In the genomic region with DNA sequence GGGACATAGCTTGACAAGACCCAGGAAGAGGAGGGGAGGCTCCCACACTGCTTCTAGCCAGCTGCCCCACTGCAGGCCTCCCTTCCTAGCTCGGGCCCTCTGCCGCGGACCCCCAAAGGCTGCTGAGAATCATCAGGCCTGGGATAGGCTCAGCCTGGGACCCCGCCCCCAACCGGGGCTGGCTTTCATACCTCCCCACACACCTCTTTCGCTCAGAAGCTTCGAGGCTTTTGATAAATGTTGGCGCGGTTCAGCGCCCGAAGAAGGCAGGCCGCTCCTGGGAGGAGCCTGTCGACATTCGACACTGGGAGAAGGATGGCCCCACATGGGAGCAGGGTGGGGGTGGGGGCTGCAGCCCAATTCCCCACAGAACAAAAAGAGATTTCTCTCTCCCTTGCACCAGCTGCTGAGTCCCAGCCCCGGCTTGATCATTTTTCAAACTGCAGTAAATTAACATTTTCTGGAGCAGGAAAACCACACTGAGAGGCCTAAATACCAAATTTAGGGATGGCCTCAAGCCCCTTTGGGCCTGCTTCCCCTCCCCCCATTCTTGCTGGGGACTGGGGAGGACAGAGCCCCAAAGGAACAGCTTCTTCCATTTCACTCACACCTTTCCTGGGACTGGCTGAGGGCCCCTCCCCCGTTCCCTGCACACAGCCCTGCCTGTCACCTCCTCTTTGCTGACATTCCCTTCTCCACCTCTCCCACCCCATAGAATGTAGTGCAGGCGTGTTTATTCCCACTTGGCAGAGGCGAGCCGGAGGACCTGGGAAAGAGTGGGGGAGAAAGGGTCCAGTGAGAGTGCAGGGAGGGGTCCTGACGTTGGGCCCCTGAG, we compare ENCODE assay signal across 23 cellular contexts.
DNase-seq lines count a peak whose midpoint lies in the region; ATAC-seq, FAIRE-seq and TF ChIP-seq lines count a peak whose summit lies in the region.
"Had no signal": no experiment of that assay in that cellular context is flagged by ENCODE, and none has a peak within 500 bp of the region (broad histone marks: within the 10 kb centered on the region; RNA-seq: fewer than 3 reads in every experiment).

No MANE protein-coding gene starts in this region.

- peaks cover 72% of the 10 kb centered on the region for H3K4me1 Mint-ChIP-seq in nephron progenitor cell
- no peaks in the 10 kb centered on the region for H3K4me1 Mint-ChIP-seq in stimulated activated memory B cell treated with anti-CD40 and anti-IgM and Interleukin-4, amounts not matched to agents 10 μg/mL and 1 μg/mL and 100 μg/mL, for 72 hours
- H3K4me1 Mint-ChIP-seq: activated naive CD4-positive, alpha-beta T cell treated with anti-CD3 and anti-CD28 coated beads, Interleukin-2, amount 10 ng/mL, durations not matched to agents 7 days and 5 days; CD8-positive, alpha-beta memory T cell; naive thymus-derived CD4-positive, alpha-beta T cell had no signal

- H3K4me2 ChIP-seq in H1 (ENCODE audit: insufficient read depth in 1 of 2, low read depth in 2 of 2, low read length in 2 of 2), result peak overlapping the region; percentile 39 to 46; a peak in 3 of 4 replicates

- H2BK15ac ChIP-seq in H1 (ENCODE audit: low read length), result no peak overlapping the region

- no TSS peak for BruUV-seq in A673 (replicated peaks; lab: Mats Ljungman, UMichigan)

- no peak overlapping the region for H3K14ac ChIP-seq in H1 (ENCODE audit: insufficient read length)

- no peak overlapping the region for H4K91ac ChIP-seq in H1 (replicated peaks; ENCODE audit: insufficient read length, low read length)

- H3K4me3 Mint-ChIP-seq in nephron progenitor cell, result peak overlapping the region; percentile 56
- H3K4me3 Mint-ChIP-seq in stimulated activated memory B cell treated with anti-CD40 and anti-IgM and Interleukin-4, amounts not matched to agents 10 μg/mL and 1 μg/mL and 100 μg/mL, for 72 hours, result no peak overlapping the region
- H3K4me3 Mint-ChIP-seq: activated CD8-positive, alpha-beta T cell treated with anti-CD3 and anti-CD28 coated beads, Interleukin-2, amount 10 ng/mL, durations not matched to agents 7 days and 5 days; activated naive CD4-positive, alpha-beta T cell treated with anti-CD3 and anti-CD28 coated beads, Interleukin-2, amount 10 ng/mL, durations not matched to agents 7 days and 5 days; activated T-cell treated with anti-CD3 and anti-CD28 coated beads, Interleukin-2, amount 50 U/mL, for 4 hours; CD8-positive, alpha-beta memory T cell; naive thymus-derived CD4-positive, alpha-beta T cell had no signal

- WGBS in H1 (ENCODE audit: extremely low coverage in 1 of 2, insufficient coverage in 1 of 2, insufficient read length in 1 of 2, insufficient replicate concordance in 2 of 2, low coverage in 1 of 2, low lambda C conversion rate in 2 of 2, missing lambda C conversion rate in 1 of 2), 2 experiments, result 12% methylated on average over 5 of the region's 20 CpGs; no CpG with 5 or more reads in 1 of the 2 experiments

- no peak for TF ChIP-seq POLR2A in H1 (IDR thresholded peaks at IDR 0.05; ENCODE audit: control extremely low read depth in 1 of 2, low read depth in 2 of 2, low read length in 2 of 2)

- H3K56ac ChIP-seq in H1 (replicated peaks; ENCODE audit: insufficient read length, low read depth, low read length), result no peak overlapping the region

- H3K79me2 ChIP-seq in H1 (ENCODE audit: control insufficient read depth in 1 of 2, insufficient read depth in 2 of 2, low read length in 2 of 2), result no peaks in the 10 kb centered on the region

- H2BK12ac ChIP-seq in H1 (ENCODE audit: low read depth, low read length), result no peak overlapping the region

- peak overlapping the region; percentile 31 for H3K27ac ChIP-seq in A673 (ENCODE audit: low read depth, low read length, poor library complexity, severe bottlenecking)
- H3K27ac ChIP-seq in HEK293 (ENCODE audit: extremely low read depth, low read depth, low read length), result no peak overlapping the region
- H3K27ac ChIP-seq in H1 (ENCODE audit: low read depth, low read length), result no peak overlapping the region
- no peak overlapping the region for H3K27ac ChIP-seq in left lung
- H3K27ac ChIP-seq: spleen, uterus had no signal

- H3K79me1 ChIP-seq in H1 (ENCODE audit: low read depth, low read length), result no peaks in the 10 kb centered on the region

- no peak for TF ChIP-seq EP300 in H1 (IDR thresholded peaks at IDR 0.05; ENCODE audit: borderline replicate concordance in 1 of 2, low read depth in 2 of 2, low read length in 2 of 2)

- H2AFZ ChIP-seq in H1 (ENCODE audit: low read length), result no peak overlapping the region

- no peak for TF ChIP-seq RAD21 in H1 (IDR thresholded peaks at IDR 0.05 in 1 of 2, conservative IDR thresholded peaks at IDR 0.05 in 1 of 2; ENCODE audit: low read depth in 2 of 2, low read length in 2 of 2)

- no peak overlapping the region for H4K8ac ChIP-seq in H1 (ENCODE audit: extremely low read depth, insufficient read depth, low read length)

- POLR2A ChIA-PET in A673 (lab: Charles Lee; ENCODE audit: low non-redundant PET) (no interaction called here), HEK293 (lab: Yijun Ruan, JAX) (interaction anchor here (1.2 kb wide), 1 partner anchor 449 kb away, joined by 3 read pairs; the partner anchor contains the start of gene EFNB1), H1 (lab: Charles Lee; ENCODE audit: partially characterized antibody) (interaction anchor here (1.7 kb wide), 1 partner anchor 129 kb away, joined by 3 read pairs; no protein-coding TSS in a partner anchor)

- no peaks in the 10 kb centered on the region for H4K20me1 ChIP-seq in H1 (replicated peaks in 1 of 2; ENCODE audit: control insufficient read depth in 1 of 2, insufficient read depth in 2 of 2, low read length in 2 of 2)

- H4K5ac ChIP-seq in H1 (ENCODE audit: insufficient read length, low read depth, low read length), result no peak overlapping the region

- peaks cover 53% of the 10 kb centered on the region for H3K9me3 Mint-ChIP-seq in nephron progenitor cell
- no peaks in the 10 kb centered on the region for H3K9me3 Mint-ChIP-seq in stimulated activated memory B cell treated with anti-CD40 and anti-IgM and Interleukin-4, amounts not matched to agents 10 μg/mL and 1 μg/mL and 100 μg/mL, for 72 hours
- H3K9me3 Mint-ChIP-seq: activated naive CD4-positive, alpha-beta T cell treated with anti-CD3 and anti-CD28 coated beads, Interleukin-2, amount 10 ng/mL, durations not matched to agents 7 days and 5 days; activated T-cell treated with anti-CD3 and anti-CD28 coated beads, Interleukin-2, amount 50 U/mL, for 4 hours; CD8-positive, alpha-beta memory T cell had no signal

- no peak overlapping the region for H3K4ac ChIP-seq in H1 (replicated peaks; ENCODE audit: insufficient read length, low read depth, low read length)

- H3K4me3 ChIP-seq in A673 (ENCODE audit: low read depth, low read length, poor library complexity, severe bottlenecking), result no peak overlapping the region
- H3K4me3 ChIP-seq in HEK293 (ENCODE audit: low read depth, low read length), result no peak overlapping the region
- peak overlapping the region in 1 of 4 experiments; percentile 32; a peak in 1 of 8 replicates for H3K4me3 ChIP-seq in H1 (ENCODE audit: extremely low read depth in 1 of 4, insufficient read depth in 2 of 4, low read depth in 3 of 4, low read length in 4 of 4)
- no peak overlapping the region for H3K4me3 ChIP-seq in left lung
- H3K4me3 ChIP-seq: spleen, uterus had no signal

- TF ChIP-seq CTCF in A673 (conservative IDR thresholded peaks at IDR 0.05; ENCODE audit: low read depth, low read length), result no peak
- no peak for TF ChIP-seq CTCF in HEK293 (tag by site-specific recombination; IDR thresholded peaks at IDR 0.05)
- no peak for TF ChIP-seq CTCF in H1 (IDR thresholded peaks at IDR 0.05; ENCODE audit: control extremely low read depth in 1 of 3, insufficient read depth in 1 of 3, low read depth in 1 of 3, low read length in 3 of 3)
- no peak for TF ChIP-seq CTCF in nephron progenitor cell (IDR thresholded peaks at IDR 0.05)
- TF ChIP-seq CTCF in left lung (IDR thresholded peaks at IDR 0.05), result no peak

- CTCF ChIA-PET in A673 (lab: Charles Lee) (no interaction called here), HEK293 (lab: Yijun Ruan, JAX) (interaction anchor here (0.5 kb wide), 1 partner anchor 786 kb away, joined by 4 read pairs; no protein-coding TSS in a partner anchor), H1 (lab: Charles Lee; ENCODE audit: partially characterized antibody) (interaction anchor here (1.1 to 1.6 kb wide), 2 partner anchors 8 to 185 kb away, joined by 3 to 4 read pairs; no protein-coding TSS in a partner anchor)

- intact Hi-C loops in A673 (cut with micrococcal nuclease; ENCODE audit: unreplicated experiment), result no loop called here
- intact Hi-C loops in left lung (cut with DNase I), result no loop called here

- H3K23ac ChIP-seq in H1 (ENCODE audit: insufficient read length), result no peak overlapping the region

- no peaks in the 10 kb centered on the region for H3K36me3 Mint-ChIP-seq in nephron progenitor cell (ENCODE audit: low read depth)
- no peaks in the 10 kb centered on the region for H3K36me3 Mint-ChIP-seq in stimulated activated memory B cell treated with anti-CD40 and anti-IgM and Interleukin-4, amounts not matched to agents 10 μg/mL and 1 μg/mL and 100 μg/mL, for 72 hours
- H3K36me3 Mint-ChIP-seq: activated naive CD4-positive, alpha-beta T cell treated with anti-CD3 and anti-CD28 coated beads, Interleukin-2, amount 10 ng/mL, durations not matched to agents 7 days and 5 days; CD8-positive, alpha-beta memory T cell; naive thymus-derived CD4-positive, alpha-beta T cell had no signal

- H3K36me3 ChIP-seq in A673 (ENCODE audit: insufficient read depth, low read length, poor library complexity, severe bottlenecking), result no peaks in the 10 kb centered on the region
- no peaks in the 10 kb centered on the region for H3K36me3 ChIP-seq in HEK293 (ENCODE audit: control insufficient read depth in 2 of 2, insufficient read depth in 1 of 2, low read length in 2 of 2)
- H3K36me3 ChIP-seq in H1 (ENCODE audit: control insufficient read depth in 2 of 4, insufficient read depth in 4 of 4, low read length in 3 of 4), result no peaks in the 10 kb centered on the region
- no peaks in the 10 kb centered on the region for H3K36me3 ChIP-seq in left lung
- H3K36me3 ChIP-seq: spleen, uterus had no signal

- H3K27ac Mint-ChIP-seq in nephron progenitor cell, result no peak overlapping the region
- H3K27ac Mint-ChIP-seq in stimulated activated memory B cell treated with anti-CD40 and anti-IgM and Interleukin-4, amounts not matched to agents 10 μg/mL and 1 μg/mL and 100 μg/mL, for 72 hours, result no peak overlapping the region
- H3K27ac Mint-ChIP-seq: activated CD8-positive, alpha-beta T cell treated with anti-CD3 and anti-CD28 coated beads, Interleukin-2, amount 10 ng/mL, durations not matched to agents 7 days and 5 days; activated naive CD4-positive, alpha-beta T cell treated with anti-CD3 and anti-CD28 coated beads, Interleukin-2, amount 10 ng/mL, durations not matched to agents 7 days and 5 days; CD8-positive, alpha-beta memory T cell; naive thymus-derived CD4-positive, alpha-beta T cell had no signal

- H3K27me3 ChIP-seq in A673 (replicated peaks; ENCODE audit: insufficient read depth, low read depth, low read length, poor library complexity) (no peaks in the 10 kb centered on the region), H1 (replicated peaks in 1 of 4; ENCODE audit: control insufficient read depth in 3 of 4, extremely low read depth in 1 of 4, insufficient read depth in 3 of 4, low read length in 3 of 4) (peaks cover 1 to 17% (median 9%) of the 10 kb centered on the region in 4 experiments), left lung (peaks cover 0 to 13% of the 10 kb centered on the region in 2 donors)
- H3K27me3 ChIP-seq: uterus had no signal

- no peak for FAIRE-seq in H1 (lab: Jason Lieb, UNC)
- FAIRE-seq: endometrium, islet of Langerhans had no signal

- H3K9me3 ChIP-seq in A673 (ENCODE audit: low read depth, low read length, poor library complexity, severe bottlenecking), result no peaks in the 10 kb centered on the region
- H3K9me3 ChIP-seq in HEK293 (ENCODE audit: control insufficient read depth, insufficient read depth, low read depth, low read length), result no peaks in the 10 kb centered on the region
- no peaks in the 10 kb centered on the region for H3K9me3 ChIP-seq in H1 (ENCODE audit: insufficient read depth in 2 of 2, low read depth in 1 of 2, low read length in 1 of 2)
- H3K9me3 ChIP-seq in left lung, result no peaks in the 10 kb centered on the region
- H3K9me3 ChIP-seq: spleen, uterus had no signal

- H3K18ac ChIP-seq in H1 (ENCODE audit: extremely low read depth, low read length), result no peak overlapping the region

- no peak overlapping the region for H2BK20ac ChIP-seq in H1 (ENCODE audit: low read length)

- no peak overlapping the region for H2BK120ac ChIP-seq in H1 (replicated peaks; ENCODE audit: low read depth, low read length)

- H3K4me1 ChIP-seq in A673 (ENCODE audit: insufficient read depth, low read length, poor library complexity, severe bottlenecking) (peaks cover 42% of the 10 kb centered on the region), HEK293 (ENCODE audit: control insufficient read depth, insufficient read depth, low read length) (no peaks in the 10 kb centered on the region), H1 (replicated peaks in 1 of 4; ENCODE audit: control insufficient read depth in 3 of 4, insufficient read depth in 4 of 4, low read length in 3 of 4) (peaks cover 3 to 19% (median 9%) of the 10 kb centered on the region in 4 experiments), left lung (no peaks in the 10 kb centered on the region)
- H3K4me1 ChIP-seq: spleen, uterus had no signal

- no peaks in the 10 kb centered on the region for H3K23me2 ChIP-seq in H1 (ENCODE audit: low read depth, low read length)

- H3K27me3 Mint-ChIP-seq in nephron progenitor cell (ENCODE audit: low read depth, poor library complexity), result peaks cover 7% of the 10 kb centered on the region
- H3K27me3 Mint-ChIP-seq in stimulated activated memory B cell treated with anti-CD40 and anti-IgM and Interleukin-4, amounts not matched to agents 10 μg/mL and 1 μg/mL and 100 μg/mL, for 72 hours, result peaks cover 11% of the 10 kb centered on the region

- no peak overlapping the region for H2BK5ac ChIP-seq in H1 (ENCODE audit: low read depth, low read length)

- no peak for DNase-seq in A673 (ENCODE audit: low spot score)
- DNase-seq in H1 (ENCODE audit: low read depth in 1 of 2, low spot score in 2 of 2), result peak; percentile 23 to 56
- peak; percentile 54 for DNase-seq in nephron progenitor cell
- no peak for DNase-seq in left lung
- no peak for DNase-seq in NCI-H226
- DNase-seq: activated CD8-positive, alpha-beta T cell treated with anti-CD3 and anti-CD28 coated beads, Interleukin-2, amount 10 ng/mL, durations not matched to agents 7 days and 5 days; activated naive CD4-positive, alpha-beta T cell treated with anti-CD3 and anti-CD28 coated beads, Interleukin-2, amount 10 ng/mL, durations not matched to agents 7 days and 5 days; activated T-cell treated with anti-CD3 and anti-CD28 coated beads, Interleukin-2, amount 50 U/mL, for 4 hours; anterior cingulate cortex; CD8-positive, alpha-beta memory T cell; DMS53; naive thymus-derived CD4-positive, alpha-beta T cell; NCI-H2029 treated with DMSO at 0.1 percent for 48 hours; NCI-H526 treated with DMSO at 0.1 percent for 48 hours; PC-3; spleen; stimulated activated CD4-positive, alpha-beta T cell treated with anti-CD3 and anti-CD28 coated beads, Interleukin-4, amount 100 ng/mL, for 4 hours; uterus had no signal

- no peak overlapping the region for H3K9ac ChIP-seq in H1 (replicated peaks in 1 of 4; ENCODE audit: extremely low read depth in 1 of 4, low read depth in 3 of 4, low read length in 3 of 4)

- ATAC-seq in left lung, result no peak
- ATAC-seq in stimulated activated memory B cell treated with anti-CD40 and anti-IgM and Interleukin-4, amounts not matched to agents 10 μg/mL and 1 μg/mL and 100 μg/mL, for 72 hours, result no peak
- no peak for ATAC-seq in HG03521 (IDR thresholded peaks at IDR 0.05; ENCODE audit: unreplicated experiment)
- ATAC-seq: activated CD8-positive, alpha-beta T cell treated with anti-CD3 and anti-CD28 coated beads, Interleukin-2, amount 10 ng/mL, durations not matched to agents 7 days and 5 days; activated T-cell treated with anti-CD3 and anti-CD28 coated beads, Interleukin-2, amount 50 U/mL, for 4 hours; naive thymus-derived CD4-positive, alpha-beta T cell; PC-3 had no signal

- H2AK5ac ChIP-seq in H1 (ENCODE audit: low read depth, low read length), result no peak overlapping the region

Comparison
In these comparisons a context has a peak if more than half of its experiments do, and no peak if none do; other contexts are left out.
1. DNase-seq: peak in H1 (2 of 2) and nephron progenitor cell (single experiment); none in A673 (single experiment), left lung (0 of 2) and NCI-H226 (single experiment).